24 cellular contexts compared by ENCODE assay signal in the genomic region with DNA sequence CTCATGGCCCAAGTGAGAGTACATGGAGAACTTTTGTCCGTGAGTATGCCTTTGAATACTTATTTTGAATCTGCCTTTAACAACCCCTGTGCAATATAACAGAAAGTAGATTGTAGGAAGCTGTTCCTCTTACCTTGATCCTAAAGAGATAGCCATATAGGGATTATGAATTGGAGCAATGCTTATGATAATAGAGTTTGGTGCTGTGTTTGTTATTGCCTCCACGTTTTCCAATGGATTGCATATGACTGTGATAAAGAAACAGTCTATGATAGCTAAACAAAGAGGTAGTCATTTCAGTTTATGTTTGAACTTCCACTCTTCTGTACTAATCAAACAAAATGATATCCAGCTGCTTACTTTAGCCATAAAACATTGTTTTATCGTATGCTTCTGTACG.
DNase-seq lines count a peak whose midpoint lies in the region; ATAC-seq, FAIRE-seq and TF ChIP-seq lines count a peak whose summit lies in the region.
"Had no signal": no experiment of that assay in that cellular context is flagged by ENCODE, and none has a peak within 500 bp of the region (broad histone marks: within the 10 kb centered on the region; RNA-seq: fewer than 3 reads in every experiment).

No MANE protein-coding gene starts in this region.

- ATAC-seq in GM18498 (IDR thresholded peaks at IDR 0.05; ENCODE audit: unreplicated experiment): no peak
- ATAC-seq: A549, GM23338, HCT116 had no signal

- no peak for FAIRE-seq in urothelium cell line (lab: Jason Lieb, UNC)
- FAIRE-seq: A549, D721Med, GM12891 had no signal

- H3K36me3 Mint-ChIP-seq in neural progenitor cell: no peaks in the 10 kb centered on the region
- H3K36me3 Mint-ChIP-seq: CD14-positive monocyte; CD8-positive, alpha-beta memory T cell had no signal

- peak overlapping the region; percentile 41 for H3K27ac ChIP-seq in colonic mucosa
- H3K27ac ChIP-seq in neural progenitor cell: no peak overlapping the region
- no peak overlapping the region for H3K27ac ChIP-seq in suprapubic skin
- H3K27ac ChIP-seq in left ventricle myocardium inferior (replicated peaks): no peak overlapping the region
- H3K27ac ChIP-seq: A549; BLaER1 treated with 17β-estradiol and CSF1 and Interleukin-3, amounts not matched to agents 10 nM and 100 nM had no signal

- peak; percentile 45 for DNase-seq in DMS53 (lab: John Stamatoyannopoulos, UW)
- DNase-seq in LoVo (ENCODE audit: low spot score): peak; percentile 2
- no peak for DNase-seq in colonic mucosa
- DNase-seq in neural progenitor cell (ENCODE audit: low spot score): no peak
- no peak for DNase-seq in urothelium cell line (ENCODE audit: low spot score)
- no peak for DNase-seq in suprapubic skin (ENCODE audit: low spot score in 2 of 2)
- no peak for DNase-seq in left ventricle myocardium inferior
- DNase-seq: 8988T; ACHN; AML-193; BE2C; CD4-positive, alpha-beta T cell; CD8-positive, alpha-beta memory T cell; DMS79 treated with DMSO at 0.1 percent for 48 hours; GF-D8; H9 had no signal

- no peak overlapping the region for H3K4me2 ChIP-seq in neural progenitor cell
- H3K4me2 ChIP-seq: A549; BLaER1 treated with 17β-estradiol and CSF1 and Interleukin-3, amounts not matched to agents 10 nM and 100 nM; GM23338 had no signal

- no peak for TF ChIP-seq CTCF in colonic mucosa (IDR thresholded peaks at IDR 0.05)
- TF ChIP-seq CTCF in neural progenitor cell (IDR thresholded peaks at IDR 0.05): no peak
- no peak for TF ChIP-seq CTCF in suprapubic skin (IDR thresholded peaks at IDR 0.05)
- no peak for TF ChIP-seq CTCF in left ventricle myocardium inferior (IDR thresholded peaks at IDR 0.05; ENCODE audit: borderline replicate concordance)

- 76% methylated on average over 4 of the region's 4 CpGs for WGBS in suprapubic skin

- TF ChIP-seq POLR2A in suprapubic skin (IDR thresholded peaks at IDR 0.05): no peak

- H3K27me3 ChIP-seq in colonic mucosa (no peaks in the 10 kb centered on the region), neural progenitor cell (no peaks in the 10 kb centered on the region), suprapubic skin (no peaks in the 10 kb centered on the region), left ventricle myocardium inferior (ENCODE audit: low read depth) (no peaks in the 10 kb centered on the region)
- H3K27me3 ChIP-seq: BE2C; BLaER1 treated with 17β-estradiol and CSF1 and Interleukin-3, amounts not matched to agents 10 nM and 100 nM had no signal

- TF ChIP-seq EP300 in suprapubic skin (IDR thresholded peaks at IDR 0.05): no peak

- H3K9ac ChIP-seq in colonic mucosa (ENCODE audit: low read depth in 2 of 2, low read length in 2 of 2) (no peak overlapping the region), neural progenitor cell (no peak overlapping the region)
- H3K9ac ChIP-seq: BLaER1 treated with 17β-estradiol and CSF1 and Interleukin-3, amounts not matched to agents 10 nM and 100 nM had no signal

- H3K9me3 Mint-ChIP-seq in neural progenitor cell: peaks cover 13% of the 10 kb centered on the region
- H3K9me3 Mint-ChIP-seq: CD4-positive, alpha-beta T cell; CD8-positive, alpha-beta memory T cell; GM23338; H9 had no signal

- no peak overlapping the region for H3K4me3 Mint-ChIP-seq in neural progenitor cell
- H3K4me3 Mint-ChIP-seq: CD14-positive monocyte; CD4-positive, alpha-beta T cell; CD8-positive, alpha-beta memory T cell; GM23338; H9 had no signal

- peaks cover 16% of the 10 kb centered on the region for H3F3A ChIP-seq in neural progenitor cell (ENCODE audit: low read depth)

- no peak overlapping the region for H2AFZ ChIP-seq in neural progenitor cell (replicated peaks)
- H2AFZ ChIP-seq: GM23338 had no signal

- H3K36me3 ChIP-seq in colonic mucosa: no peaks in the 10 kb centered on the region
- H3K36me3 ChIP-seq in neural progenitor cell: no peaks in the 10 kb centered on the region
- H3K36me3 ChIP-seq in suprapubic skin: no peaks in the 10 kb centered on the region
- no peaks in the 10 kb centered on the region for H3K36me3 ChIP-seq in left ventricle myocardium inferior
- H3K36me3 ChIP-seq: BE2C; BLaER1 treated with 17β-estradiol and CSF1 and Interleukin-3, amounts not matched to agents 10 nM and 100 nM had no signal

- peaks cover 34% of the 10 kb centered on the region for H3K4me1 Mint-ChIP-seq in neural progenitor cell
- H3K4me1 Mint-ChIP-seq: CD14-positive monocyte; CD8-positive, alpha-beta memory T cell had no signal

- H3K79me2 ChIP-seq in neural progenitor cell (ENCODE audit: low read depth): no peaks in the 10 kb centered on the region

- H3K4me3 ChIP-seq in colonic mucosa (no peak overlapping the region), neural progenitor cell (no peak overlapping the region), suprapubic skin (no peak overlapping the region), left ventricle myocardium inferior (no peak overlapping the region)
- H3K4me3 ChIP-seq: A549; BLaER1 treated with 17β-estradiol and CSF1 and Interleukin-3, amounts not matched to agents 10 nM and 100 nM; GM23338 had no signal

- peak overlapping the region; percentile 42 for H3K27ac Mint-ChIP-seq in neural progenitor cell
- H3K27ac Mint-ChIP-seq: CD14-positive monocyte; CD4-positive, alpha-beta T cell; CD8-positive, alpha-beta memory T cell; GM23338; H9 had no signal

- H4K20me1 ChIP-seq in neural progenitor cell (ENCODE audit: low read depth): no peaks in the 10 kb centered on the region
- H4K20me1 ChIP-seq: BLaER1 treated with 17β-estradiol and CSF1 and Interleukin-3, amounts not matched to agents 10 nM and 100 nM had no signal

- no peaks in the 10 kb centered on the region for H3K4me1 ChIP-seq in colonic mucosa
- H3K4me1 ChIP-seq in neural progenitor cell: peaks cover 28% of the 10 kb centered on the region
- H3K4me1 ChIP-seq in suprapubic skin: no peaks in the 10 kb centered on the region
- H3K4me1 ChIP-seq in left ventricle myocardium inferior: no peaks in the 10 kb centered on the region
- H3K4me1 ChIP-seq: A549; BE2C; BLaER1 treated with 17β-estradiol and CSF1 and Interleukin-3, amounts not matched to agents 10 nM and 100 nM had no signal

- intact Hi-C loops in colonic mucosa (cut with DNase I) (no loop called here), left ventricle myocardium inferior (cut with micrococcal nuclease) (no loop called here)

- H3K27me3 Mint-ChIP-seq in neural progenitor cell (ENCODE audit: insufficient read depth, low read depth): peaks cover 8% of the 10 kb centered on the region
- H3K27me3 Mint-ChIP-seq: CD8-positive, alpha-beta memory T cell had no signal

- no peaks in the 10 kb centered on the region for H3K9me3 ChIP-seq in colonic mucosa
- H3K9me3 ChIP-seq in neural progenitor cell (ENCODE audit: low read depth): peaks cover 6% of the 10 kb centered on the region
- no peaks in the 10 kb centered on the region for H3K9me3 ChIP-seq in suprapubic skin
- H3K9me3 ChIP-seq in left ventricle myocardium inferior (replicated peaks): no peaks in the 10 kb centered on the region
- H3K9me3 ChIP-seq: A549; BE2C; BLaER1 treated with 17β-estradiol and CSF1 and Interleukin-3, amounts not matched to agents 10 nM and 100 nM had no signal

Comparison
In these comparisons a context has a peak if more than half of its experiments do, and no peak if none do; other contexts are left out.
1. DNase-seq: peak in DMS53 (single experiment) and LoVo (single experiment); none in colonic mucosa (single experiment), neural progenitor cell (single experiment), urothelium cell line (single experiment), suprapubic skin (0 of 2) and left ventricle myocardium inferior (single experiment).